In genomic region chr7:55953707-55954475, GRCh38 we compare ENCODE assay signal across 19 cellular contexts. TPM values are rescaled to one million over a fixed set of nuclear protein-coding genes. Genes with fewer than 3 reads are reported as not detected.
DNase-seq lines count a peak whose midpoint lies in the region; ATAC-seq, FAIRE-seq and TF ChIP-seq lines count a peak whose summit lies in the region.
"Had no signal": no experiment of that assay in that cellular context is flagged by ENCODE, and none has a peak within 500 bp of the region (broad histone marks: within the 10 kb centered on the region; RNA-seq: fewer than 3 reads in every experiment).

No MANE protein-coding gene starts in this region.

- H3K27ac ChIP-seq in HepG2 (ENCODE audit: extremely low read length, insufficient read depth, low read length): no peak overlapping the region

- no peaks in the 10 kb centered on the region for H3K27me3 Mint-ChIP-seq in activated naive CD4-positive, alpha-beta T cell treated with anti-CD3 and anti-CD28 coated beads, Interleukin-2, amount 50 U/mL, for 24 hours
- H3K27me3 Mint-ChIP-seq in activated CD4-positive, alpha-beta memory T cell treated with anti-CD3 and anti-CD28 coated beads, Interleukin-2, amount 10 ng/mL, durations not matched to agents 7 days and 5 days: no peaks in the 10 kb centered on the region
- H3K27me3 Mint-ChIP-seq in type B pancreatic cell: no peaks in the 10 kb centered on the region

- peaks cover 43% of the 10 kb centered on the region for H3K4me1 ChIP-seq in HepG2 (ENCODE audit: insufficient read depth, low read length)

- H3K27ac Mint-ChIP-seq in activated naive CD4-positive, alpha-beta T cell treated with anti-CD3 and anti-CD28 coated beads, Interleukin-2, amount 50 U/mL, for 24 hours: peak overlapping the region; percentile 17
- H3K27ac Mint-ChIP-seq in activated CD4-positive, alpha-beta memory T cell treated with anti-CD3 and anti-CD28 coated beads, Interleukin-2, amount 10 ng/mL, durations not matched to agents 7 days and 5 days: no peak overlapping the region
- H3K27ac Mint-ChIP-seq in type B pancreatic cell: no peak overlapping the region

- in situ Hi-C loops in HepG2 (cut with HindIII; ENCODE audit: extremely low pct_ligation_motif_present, low pct_unique_long_range_greater_than_20kb): loop anchor here (25.0 kb wide), 2 partner anchors 192 to 317 kb away; no protein-coding TSS in a partner anchor

- peaks cover 19% of the 10 kb centered on the region for H3K79me2 ChIP-seq in HepG2 (ENCODE audit: insufficient read depth, low read length)

- H3K4me3 ChIP-seq in HepG2 (replicated peaks in 1 of 3; ENCODE audit: insufficient read depth in 1 of 3, low read depth in 2 of 3, low read length in 3 of 3) (no peak overlapping the region), MG63 (no peak overlapping the region)

- peaks cover 19% of the 10 kb centered on the region for H3K36me3 Mint-ChIP-seq in activated naive CD4-positive, alpha-beta T cell treated with anti-CD3 and anti-CD28 coated beads, Interleukin-2, amount 50 U/mL, for 24 hours
- H3K36me3 Mint-ChIP-seq in activated CD4-positive, alpha-beta memory T cell treated with anti-CD3 and anti-CD28 coated beads, Interleukin-2, amount 10 ng/mL, durations not matched to agents 7 days and 5 days (ENCODE audit: low read depth): peaks cover 24% of the 10 kb centered on the region
- peaks cover 18% of the 10 kb centered on the region for H3K36me3 Mint-ChIP-seq in type B pancreatic cell

- H3K36me3 ChIP-seq in HepG2 (replicated peaks in 1 of 2; ENCODE audit: control insufficient read depth in 1 of 2, insufficient read depth in 2 of 2, low read length in 2 of 2): peaks cover 1 to 17% of the 10 kb centered on the region in 2 experiments; a peak in 2 of 5 replicates
- peaks cover 15% of the 10 kb centered on the region for H3K36me3 ChIP-seq in MG63

- no peak for FAIRE-seq in HepG2 (lab: Jason Lieb, UNC)
- FAIRE-seq: D721Med, GM12878 had no signal

- H3K27me3 ChIP-seq in HepG2 (ENCODE audit: control insufficient read depth in 1 of 2, insufficient read depth in 2 of 2, low read length in 2 of 2) (no peaks in the 10 kb centered on the region; a peak in 1 of 5 replicates), MG63 (no peaks in the 10 kb centered on the region)

- no peak for ATAC-seq in HepG2
- ATAC-seq: activated CD4-positive, CD25-positive, alpha-beta regulatory T cell treated with anti-CD3 and anti-CD28 coated beads, Interleukin-2, amount 50 U/mL, for 24 hours; GM12878 had no signal

- no peaks in the 10 kb centered on the region for H3K9me3 Mint-ChIP-seq in activated naive CD4-positive, alpha-beta T cell treated with anti-CD3 and anti-CD28 coated beads, Interleukin-2, amount 50 U/mL, for 24 hours
- H3K9me3 Mint-ChIP-seq in activated CD4-positive, alpha-beta memory T cell treated with anti-CD3 and anti-CD28 coated beads, Interleukin-2, amount 10 ng/mL, durations not matched to agents 7 days and 5 days: peaks cover 3% of the 10 kb centered on the region
- no peaks in the 10 kb centered on the region for H3K9me3 Mint-ChIP-seq in type B pancreatic cell

- POLR2A ChIA-PET in activated CD4-positive, alpha-beta memory T cell treated with anti-CD3 and anti-CD28 coated beads, Interleukin-2, amount 10 ng/mL, durations not matched to agents 7 days and 5 days (lab: Charles Lee): no interaction called here
- POLR2A ChIA-PET in HepG2 (lab: Yijun Ruan, JAX): interaction anchor here (1.1 to 3.7 kb wide), 2 partner anchors 11 to 97 kb away, joined by 3 to 21 read pairs; partner anchors contain the start of genes NIPSNAP2 and PSPH

- H3K9ac ChIP-seq in HepG2 (ENCODE audit: insufficient read depth, low read depth, low read length): no peak overlapping the region

- no peak overlapping the region for H2AFZ ChIP-seq in HepG2 (ENCODE audit: low read length)

- TF ChIP-seq EP300 in HepG2 (IDR thresholded peaks at IDR 0.05; ENCODE audit: low read depth in 2 of 2, low read length in 2 of 2): no peak
- TF ChIP-seq EP300 in HepG2 (CRISPR knock-in tag; IDR thresholded peaks at IDR 0.05; ENCODE audit: borderline replicate concordance): no peak

- no peak for TF ChIP-seq CTCF in HepG2 (CRISPR knock-in tag; IDR thresholded peaks at IDR 0.05)
- no peak for TF ChIP-seq CTCF in type B pancreatic cell (conservative IDR thresholded peaks at IDR 0.05)

- CTCF ChIA-PET in activated CD4-positive, alpha-beta memory T cell treated with anti-CD3 and anti-CD28 coated beads, Interleukin-2, amount 10 ng/mL, durations not matched to agents 7 days and 5 days (lab: Charles Lee): interaction anchor here (1.7 kb wide), 1 partner anchor 9 kb away, joined by 9 read pairs; no protein-coding TSS in a partner anchor
- CTCF ChIA-PET in HepG2 (lab: Yijun Ruan, JAX; ENCODE audit: low intra/inter-chr PET ratio, low total read pairs): no interaction called here

- peak overlapping the region; percentile 95 for H3K4me3 Mint-ChIP-seq in activated naive CD4-positive, alpha-beta T cell treated with anti-CD3 and anti-CD28 coated beads, Interleukin-2, amount 50 U/mL, for 24 hours
- peak overlapping the region; percentile 93 for H3K4me3 Mint-ChIP-seq in activated CD4-positive, alpha-beta memory T cell treated with anti-CD3 and anti-CD28 coated beads, Interleukin-2, amount 10 ng/mL, durations not matched to agents 7 days and 5 days
- H3K4me3 Mint-ChIP-seq in type B pancreatic cell: peak overlapping the region; percentile 100

- DNase-seq in activated naive CD4-positive, alpha-beta T cell (lab: John Stamatoyannopoulos, UW): no peak
- no peak for DNase-seq in activated CD4-positive, alpha-beta memory T cell treated with anti-CD3 and anti-CD28 coated beads, Interleukin-2, amount 10 ng/mL, durations not matched to agents 7 days and 5 days
- no peak for DNase-seq in HepG2 (ENCODE audit: low spot score)
- no peak for DNase-seq in type B pancreatic cell (ENCODE audit: extremely low spot score, unreplicated experiment)
- no peak for DNase-seq in AG08395 (ENCODE audit: low spot score)
- DNase-seq in MG63: no peak
- DNase-seq in stimulated activated CD8-positive, alpha-beta memory T cell treated with anti-CD3 and anti-CD28 coated beads, Interleukin-4, amount 100 ng/mL, for 48 hours: no peak
- DNase-seq: amygdala; GDM1; kidney glomerular epithelial cell; midbrain; NCI-H2029; NCI-H510A treated with DMSO at 0.1 percent for 48 hours; Right ventricle myocardium superior; stimulated activated CD4-positive, alpha-beta T cell treated with anti-CD3 and anti-CD28 coated beads, Interleukin-2, amount 100 ng/mL, for 24 hours had no signal

- H4K20me1 ChIP-seq in HepG2 (ENCODE audit: insufficient read depth, low read length): no peaks in the 10 kb centered on the region

- no TSS peak for BruUV-seq in HepG2 (replicated peaks; lab: Mats Ljungman, UMichigan)

- H3K4me1 Mint-ChIP-seq in activated naive CD4-positive, alpha-beta T cell treated with anti-CD3 and anti-CD28 coated beads, Interleukin-2, amount 50 U/mL, for 24 hours: peaks cover 28% of the 10 kb centered on the region
- peaks cover 23% of the 10 kb centered on the region for H3K4me1 Mint-ChIP-seq in activated CD4-positive, alpha-beta memory T cell treated with anti-CD3 and anti-CD28 coated beads, Interleukin-2, amount 10 ng/mL, durations not matched to agents 7 days and 5 days
- H3K4me1 Mint-ChIP-seq in type B pancreatic cell (ENCODE audit: unreplicated experiment): peaks cover 9% of the 10 kb centered on the region

- no peak for TF ChIP-seq RAD21 in HepG2 (CRISPR knock-in tag; IDR thresholded peaks at IDR 0.05)

- intact Hi-C loops in HepG2 (cut with micrococcal nuclease; ENCODE audit: unreplicated experiment): no loop called here

- TF ChIP-seq POLR2A in HepG2 (IDR thresholded peaks at IDR 0.05; ENCODE audit: insufficient read depth in 1 of 2, low read depth in 2 of 2, low read length in 2 of 2): no peak

- no peak overlapping the region for H3K4me2 ChIP-seq in HepG2 (ENCODE audit: low read depth, low read length)

- no peaks in the 10 kb centered on the region for H3K9me3 ChIP-seq in HepG2 (ENCODE audit: low read length)
- no peaks in the 10 kb centered on the region for H3K9me3 ChIP-seq in MG63

- 94% methylated on average over 11 of the region's 11 CpGs for WGBS in HepG2 (ENCODE audit: low lambda C conversion rate)

RNA-seq across cellular contexts. Expression of gene MRPS17, which starts 2.2 kb away (rescaled TPM):
- 10 to 100 TPM; 11.6 to 12.0 TPM for total RNA-seq in activated CD4-positive, alpha-beta memory T cell treated with anti-CD3 and anti-CD28 coated beads, Interleukin-2, amount 10 ng/mL, durations not matched to agents 7 days and 5 days
- total RNA-seq in HepG2 (2016; rRNA removed; fragmentation: Illumina TruSeq; extraction: Trizol) (31.3 and 39.2 TPM in 2 replicates), type B pancreatic cell (ENCODE audit: low replicate concordance) (19.7 and 20.1 TPM in 2 replicates)
- total RNA-seq in HepG2 (2016; cell fraction: cytosol; rRNA removed; fragmentation: Illumina TruSeq; extraction: Trizol; ENCODE audit: low read depth): 10.5 and 11.1 TPM in 2 replicates
- total RNA-seq in HepG2 (2016; cell fraction: insoluble cytoplasmic fraction; rRNA removed; fragmentation: Illumina TruSeq; extraction: Trizol): 30.6 and 41.4 TPM in 2 replicates
- 19.3 and 19.5 TPM in 2 replicates for total RNA-seq in HepG2 (2016; cell fraction: membrane; rRNA removed; fragmentation: Illumina TruSeq; extraction: Trizol)
- total RNA-seq in HepG2 (2016; cell fraction: nucleus; rRNA removed; fragmentation: Illumina TruSeq; extraction: Trizol): 9.2 TPM in 2 replicates
- polyA plus RNA-seq in HepG2 (2011; rRNA removed): 14.9 and 15.9 TPM in 2 replicates
- polyA plus RNA-seq in HepG2 (2011; cell fraction: cytosol; rRNA removed): 10.3 and 14.3 TPM in 2 replicates
- 2.6 and 4.4 TPM in 2 replicates for polyA plus RNA-seq in HepG2 (2011; cell fraction: nucleus; rRNA removed)
- polyA plus RNA-seq in HepG2 (2012): 18.6 and 25.6 TPM in 2 replicates
- 9.2 and 11.7 TPM in 2 replicates for polyA plus RNA-seq in HepG2 (2016; cell fraction: cytosol; fragmentation: Illumina TruSeq; extraction: Trizol; ENCODE audit: low read depth)
- polyA plus RNA-seq in HepG2 (2016; cell fraction: insoluble cytoplasmic fraction; fragmentation: Illumina TruSeq; extraction: Trizol; ENCODE audit: low read depth): 43.2 and 44.3 TPM in 2 replicates
- 13.4 and 13.9 TPM in 2 replicates for polyA plus RNA-seq in HepG2 (2016; cell fraction: membrane; fragmentation: Illumina TruSeq; extraction: Trizol; ENCODE audit: low read depth)
- polyA plus RNA-seq in HepG2 (2016; cell fraction: nucleus; fragmentation: Illumina TruSeq; extraction: Trizol; ENCODE audit: insufficient read depth, low read depth): 16.1 and 20.8 TPM in 2 replicates
- polyA minus RNA-seq in HepG2 (2011; rRNA and poly(A)+ RNA removed; ENCODE audit: low replicate concordance): 5.6 and 10.3 TPM in 2 replicates
- polyA minus RNA-seq in HepG2 (2011; cell fraction: cytosol; rRNA and poly(A)+ RNA removed): 3.0 and 5.9 TPM in 2 replicates
- polyA minus RNA-seq in HepG2 (2011; cell fraction: nucleus; rRNA and poly(A)+ RNA removed): 7.0 and 7.6 TPM in 2 replicates
- 24.5 and 28.3 TPM in 2 replicates for total RNA-seq in MG63 (2014; rRNA removed; shearing (Covaris generic); ENCODE audit: low replicate concordance)

RNA-seq across cellular contexts. Expression of gene NIPSNAP2, which starts 10.5 kb away (rescaled TPM):
- 10 to 100 TPM; 31.5 to 31.7 TPM for total RNA-seq in activated CD4-positive, alpha-beta memory T cell treated with anti-CD3 and anti-CD28 coated beads, Interleukin-2, amount 10 ng/mL, durations not matched to agents 7 days and 5 days
- total RNA-seq in HepG2 (2016; rRNA removed; fragmentation: Illumina TruSeq; extraction: Trizol) (40.3 and 56.5 TPM in 2 replicates), type B pancreatic cell (ENCODE audit: low replicate concordance) (46.5 and 54.9 TPM in 2 replicates)
- total RNA-seq in HepG2 (2016; cell fraction: cytosol; rRNA removed; fragmentation: Illumina TruSeq; extraction: Trizol; ENCODE audit: low read depth): 15.2 and 16.2 TPM in 2 replicates
- 40.6 and 57.0 TPM in 2 replicates for total RNA-seq in HepG2 (2016; cell fraction: insoluble cytoplasmic fraction; rRNA removed; fragmentation: Illumina TruSeq; extraction: Trizol)
- total RNA-seq in HepG2 (2016; cell fraction: membrane; rRNA removed; fragmentation: Illumina TruSeq; extraction: Trizol): 30.0 and 33.8 TPM in 2 replicates
- total RNA-seq in HepG2 (2016; cell fraction: nucleus; rRNA removed; fragmentation: Illumina TruSeq; extraction: Trizol): 23.7 and 23.8 TPM in 2 replicates
- 47.2 and 61.5 TPM in 2 replicates for polyA plus RNA-seq in HepG2 (2011; rRNA removed)
- polyA plus RNA-seq in HepG2 (2011; cell fraction: cytosol; rRNA removed): 25.7 and 43.6 TPM in 2 replicates
- polyA plus RNA-seq in HepG2 (2011; cell fraction: nucleus; rRNA removed): 19.8 and 23.4 TPM in 2 replicates
- 40.5 and 41.2 TPM in 2 replicates for polyA plus RNA-seq in HepG2 (2012)
- polyA plus RNA-seq in HepG2 (2016; cell fraction: cytosol; fragmentation: Illumina TruSeq; extraction: Trizol; ENCODE audit: low read depth): 16.8 and 19.0 TPM in 2 replicates
- polyA plus RNA-seq in HepG2 (2016; cell fraction: insoluble cytoplasmic fraction; fragmentation: Illumina TruSeq; extraction: Trizol; ENCODE audit: low read depth): 75.2 and 89.9 TPM in 2 replicates
- 27.3 and 27.5 TPM in 2 replicates for polyA plus RNA-seq in HepG2 (2016; cell fraction: membrane; fragmentation: Illumina TruSeq; extraction: Trizol; ENCODE audit: low read depth)
- 33.3 and 36.9 TPM in 2 replicates for polyA plus RNA-seq in HepG2 (2016; cell fraction: nucleus; fragmentation: Illumina TruSeq; extraction: Trizol; ENCODE audit: insufficient read depth, low read depth)
- polyA minus RNA-seq in HepG2 (2011; rRNA and poly(A)+ RNA removed; ENCODE audit: low replicate concordance): 19.6 and 21.9 TPM in 2 replicates
- polyA minus RNA-seq in HepG2 (2011; cell fraction: cytosol; rRNA and poly(A)+ RNA removed): 28.3 and 28.4 TPM in 2 replicates
- 49.2 and 60.8 TPM in 2 replicates for polyA minus RNA-seq in HepG2 (2011; cell fraction: nucleus; rRNA and poly(A)+ RNA removed)
- total RNA-seq in MG63 (2014; rRNA removed; shearing (Covaris generic); ENCODE audit: low replicate concordance): 30.9 and 36.4 TPM in 2 replicates
